Comparison of ENCODE assay signal across 21 cellular contexts in genomic region chr22:44225812-44226211, GRCh38. TPM values are rescaled to one million over a fixed set of nuclear protein-coding genes. Genes with fewer than 3 reads are reported as not detected.
DNase-seq lines count a peak whose midpoint lies in the region; ATAC-seq, FAIRE-seq and TF ChIP-seq lines count a peak whose summit lies in the region.
"Had no signal": no experiment of that assay in that cellular context is flagged by ENCODE, and none has a peak within 500 bp of the region (broad histone marks: within the 10 kb centered on the region; RNA-seq: fewer than 3 reads in every experiment).

No MANE protein-coding gene starts in this region.

- no peak overlapping the region for H4K8ac ChIP-seq in H1 (ENCODE audit: extremely low read depth, insufficient read depth, low read length)

- no peak overlapping the region for H3K9ac ChIP-seq in H1 (replicated peaks in 1 of 4; ENCODE audit: extremely low read depth in 1 of 4, low read depth in 3 of 4, low read length in 3 of 4)
- H3K9ac ChIP-seq: BLaER1 had no signal

- no peak for ATAC-seq in lung (ENCODE audit: insufficient read depth, low FRiP score)
- ATAC-seq in CD4-positive, alpha-beta T cell (ENCODE audit: poor library complexity), result no peak
- ATAC-seq: GM23338 had no signal

- H3K23ac ChIP-seq in H1 (ENCODE audit: insufficient read length), result no peak overlapping the region

- TF ChIP-seq POLR2A in H1 (IDR thresholded peaks at IDR 0.05; ENCODE audit: control extremely low read depth in 1 of 2, low read depth in 2 of 2, low read length in 2 of 2), result no peak

- H3K9me3 Mint-ChIP-seq in osteocyte (ENCODE audit: unreplicated experiment), result peaks cover 12% of the 10 kb centered on the region
- peaks cover 12% of the 10 kb centered on the region for H3K9me3 Mint-ChIP-seq in CD4-positive, alpha-beta T cell

- H4K91ac ChIP-seq in H1 (replicated peaks; ENCODE audit: insufficient read length, low read length), result no peak overlapping the region

- no peak for TF ChIP-seq EP300 in H1 (IDR thresholded peaks at IDR 0.05; ENCODE audit: borderline replicate concordance in 1 of 2, low read depth in 2 of 2, low read length in 2 of 2)

- no peak overlapping the region for H3K4ac ChIP-seq in H1 (replicated peaks; ENCODE audit: insufficient read length, low read depth, low read length)

- H3K4me3 Mint-ChIP-seq in osteocyte (ENCODE audit: unreplicated experiment), result no peak overlapping the region
- H3K4me3 Mint-ChIP-seq in CD4-positive, alpha-beta T cell, result no peak overlapping the region
- H3K4me3 Mint-ChIP-seq: B cell; CD8-positive, alpha-beta memory T cell; GM23338 had no signal

- H3K27ac Mint-ChIP-seq in osteocyte (ENCODE audit: unreplicated experiment), result no peak overlapping the region
- H3K27ac Mint-ChIP-seq in CD4-positive, alpha-beta T cell, result no peak overlapping the region
- H3K27ac Mint-ChIP-seq: B cell; CD4-positive, CD25-positive, alpha-beta regulatory T cell; CD8-positive, alpha-beta memory T cell; GM23338 had no signal

- no peaks in the 10 kb centered on the region for H3K4me1 Mint-ChIP-seq in osteocyte (ENCODE audit: unreplicated experiment)
- H3K4me1 Mint-ChIP-seq in CD4-positive, alpha-beta T cell (ENCODE audit: low read depth), result no peaks in the 10 kb centered on the region
- H3K4me1 Mint-ChIP-seq: B cell; CD4-positive, CD25-positive, alpha-beta regulatory T cell; CD8-positive, alpha-beta memory T cell; GM23338 had no signal

- no peaks in the 10 kb centered on the region for H3K79me1 ChIP-seq in H1 (ENCODE audit: low read depth, low read length)

- no peaks in the 10 kb centered on the region for H3K23me2 ChIP-seq in H1 (ENCODE audit: low read depth, low read length)

- POLR2A ChIA-PET in H1 (lab: Charles Lee; ENCODE audit: partially characterized antibody), result no interaction called here
- POLR2A ChIA-PET in CD4-positive, alpha-beta T cell (lab: Charles Lee), result no interaction called here

- no peak overlapping the region for H2BK20ac ChIP-seq in H1 (ENCODE audit: low read length)

- H3K18ac ChIP-seq in H1 (ENCODE audit: extremely low read depth, low read length), result no peak overlapping the region

- H3K79me2 ChIP-seq in H1 (ENCODE audit: control insufficient read depth in 1 of 2, insufficient read depth in 2 of 2, low read length in 2 of 2), result no peaks in the 10 kb centered on the region

- peaks cover 5 to 9% of the 10 kb centered on the region in 2 experiments; a peak in 1 of 4 replicates for H3K9me3 ChIP-seq in H1 (ENCODE audit: insufficient read depth in 2 of 2, low read depth in 1 of 2, low read length in 1 of 2)
- peaks cover 0 to 19% of the 10 kb centered on the region in 2 donors for H3K9me3 ChIP-seq in lung (ENCODE audit: control insufficient read depth in 2 of 2, insufficient read depth in 1 of 2, low read length in 1 of 2)
- peaks cover 12% of the 10 kb centered on the region for H3K9me3 ChIP-seq in CD4-positive, alpha-beta T cell (ENCODE audit: control insufficient read depth, low read length)
- H3K9me3 ChIP-seq: HAP-1 had no signal

- H2BK5ac ChIP-seq in H1 (ENCODE audit: low read depth, low read length), result no peak overlapping the region

- H3K14ac ChIP-seq in H1 (ENCODE audit: insufficient read length), result no peak overlapping the region

- H3K56ac ChIP-seq in H1 (replicated peaks; ENCODE audit: insufficient read length, low read depth, low read length), result no peak overlapping the region

- peaks cover 2% of the 10 kb centered on the region for H3K36me3 Mint-ChIP-seq in osteocyte (ENCODE audit: unreplicated experiment)
- H3K36me3 Mint-ChIP-seq in CD4-positive, alpha-beta T cell (ENCODE audit: low read depth), result no peaks in the 10 kb centered on the region
- H3K36me3 Mint-ChIP-seq: CD4-positive, CD25-positive, alpha-beta regulatory T cell had no signal

- DNase-seq in H1 (ENCODE audit: low read depth in 1 of 2, low spot score in 2 of 2), result no peak
- peak; percentile 14 for DNase-seq in lung (ENCODE audit: low spot score)
- DNase-seq in osteocyte (ENCODE audit: extremely low spot score, unreplicated experiment), result peak; percentile 60
- no peak for DNase-seq in CD4-positive, alpha-beta T cell
- DNase-seq in NCI-H2227 (lab: John Stamatoyannopoulos, UW; ENCODE audit: unreplicated experiment), result no peak
- DNase-seq in GM13977 (ENCODE audit: low spot score), result no peak
- DNase-seq: Calu3; CD4-positive, CD25-positive, alpha-beta regulatory T cell; CD8-positive, alpha-beta memory T cell; COR-L47; DND-41 had no signal

- no peak overlapping the region for H3K27ac ChIP-seq in H1 (ENCODE audit: low read depth, low read length)
- H3K27ac ChIP-seq in lung (ENCODE audit: low read depth in 1 of 2, low read length in 1 of 2), result no peak overlapping the region
- H3K27ac ChIP-seq in CD4-positive, alpha-beta T cell (ENCODE audit: low read depth, low read length), result no peak overlapping the region
- H3K27ac ChIP-seq: BLaER1, C4-2B had no signal

- FAIRE-seq in H1 (lab: Jason Lieb, UNC), result no peak
- FAIRE-seq: G401.6, GM12892, GM19239, H54 had no signal

- H2BK15ac ChIP-seq in H1 (ENCODE audit: low read length), result no peak overlapping the region

- H3K4me3 ChIP-seq in H1 (ENCODE audit: extremely low read depth in 1 of 4, insufficient read depth in 2 of 4, low read depth in 3 of 4, low read length in 4 of 4) (no peak overlapping the region), lung (no peak overlapping the region)
- H3K4me3 ChIP-seq: BLaER1, GM23338, HAP-1 had no signal

- H3K36me3 ChIP-seq in H1 (ENCODE audit: control insufficient read depth in 2 of 4, insufficient read depth in 4 of 4, low read length in 3 of 4) (no peaks in the 10 kb centered on the region), lung (ENCODE audit: control insufficient read depth in 2 of 2, insufficient read depth in 2 of 2, low read length in 2 of 2) (no peaks in the 10 kb centered on the region)
- H3K36me3 ChIP-seq: BLaER1, HAP-1 had no signal

- H3K4me2 ChIP-seq in H1 (ENCODE audit: insufficient read depth in 1 of 2, low read depth in 2 of 2, low read length in 2 of 2), result no peak overlapping the region
- H3K4me2 ChIP-seq: BLaER1, GM23338 had no signal

- H2BK12ac ChIP-seq in H1 (ENCODE audit: low read depth, low read length), result no peak overlapping the region

- H3K27me3 ChIP-seq in H1 (replicated peaks in 1 of 4; ENCODE audit: control insufficient read depth in 3 of 4, extremely low read depth in 1 of 4, insufficient read depth in 3 of 4, low read length in 3 of 4), result no peaks in the 10 kb centered on the region
- H3K27me3 ChIP-seq in lung (ENCODE audit: control insufficient read depth, insufficient read depth), result peaks cover 2% of the 10 kb centered on the region
- peaks cover 9% of the 10 kb centered on the region for H3K27me3 ChIP-seq in CD4-positive, alpha-beta T cell (ENCODE audit: control insufficient read depth, insufficient read depth, low read length)

- H3K4me1 ChIP-seq in H1 (replicated peaks in 1 of 4; ENCODE audit: control insufficient read depth in 3 of 4, insufficient read depth in 4 of 4, low read length in 3 of 4) (no peaks in the 10 kb centered on the region), lung (ENCODE audit: control insufficient read depth in 2 of 2, insufficient read depth in 2 of 2, low read length in 2 of 2) (no peaks in the 10 kb centered on the region)
- H3K4me1 ChIP-seq: HAP-1 had no signal

- no peak overlapping the region for H4K5ac ChIP-seq in H1 (ENCODE audit: insufficient read length, low read depth, low read length)

- no peak overlapping the region for H2AK5ac ChIP-seq in H1 (ENCODE audit: low read depth, low read length)

- CTCF ChIA-PET in H1 (lab: Charles Lee; ENCODE audit: partially characterized antibody), result no interaction called here
- CTCF ChIA-PET in CD4-positive, alpha-beta T cell (lab: Charles Lee), result no interaction called here

- TF ChIP-seq CTCF in H1 (IDR thresholded peaks at IDR 0.05; ENCODE audit: control extremely low read depth in 1 of 3, insufficient read depth in 1 of 3, low read depth in 1 of 3, low read length in 3 of 3) (no peak), lung (IDR thresholded peaks at IDR 0.05; ENCODE audit: control extremely low read depth, extremely low read depth) (no peak), osteocyte (IDR thresholded peaks at IDR 0.05) (no peak), GM13977 (IDR thresholded peaks at IDR 0.05; ENCODE audit: extremely low read depth, insufficient read depth, missing control alignments) (no peak)
- TF ChIP-seq CTCF in CD4-positive, alpha-beta T cell (IDR thresholded peaks at IDR 0.05), result no peak

- H2AFZ ChIP-seq in H1 (ENCODE audit: low read length), result peak overlapping the region; percentile 44; the same call in 1 of the 2 replicates
- H2AFZ ChIP-seq: GM23338 had no signal

- intact Hi-C loops in CD4-positive, alpha-beta T cell (cut with DNase I, micrococcal nuclease), result no loop called here

- peaks cover 26% of the 10 kb centered on the region for H3K27me3 Mint-ChIP-seq in osteocyte (ENCODE audit: unreplicated experiment)
- peaks cover 25% of the 10 kb centered on the region for H3K27me3 Mint-ChIP-seq in CD4-positive, alpha-beta T cell

- no peaks in the 10 kb centered on the region for H4K20me1 ChIP-seq in H1 (replicated peaks in 1 of 2; ENCODE audit: control insufficient read depth in 1 of 2, insufficient read depth in 2 of 2, low read length in 2 of 2)
- H4K20me1 ChIP-seq: BLaER1 had no signal

- H2BK120ac ChIP-seq in H1 (replicated peaks; ENCODE audit: low read depth, low read length), result no peak overlapping the region

- no peak for TF ChIP-seq RAD21 in H1 (IDR thresholded peaks at IDR 0.05 in 1 of 2, conservative IDR thresholded peaks at IDR 0.05 in 1 of 2; ENCODE audit: low read depth in 2 of 2, low read length in 2 of 2)

- 92% methylated on average over 8 of the region's 8 CpGs; no CpG with 5 or more reads in 1 of the 2 experiments for WGBS in H1 (ENCODE audit: extremely low coverage in 1 of 2, insufficient coverage in 1 of 2, insufficient read length in 1 of 2, insufficient replicate concordance in 2 of 2, low coverage in 1 of 2, low lambda C conversion rate in 2 of 2, missing lambda C conversion rate in 1 of 2), 2 experiments
- WGBS in lung, 2 donors, result 68 to 72% methylated on average over 8 of the region's 8 CpGs

- in situ Hi-C loops in GM13977 (cut with MboI; ENCODE audit: low pct_unique_long_range_greater_than_20kb, low sequenced_read_pairs, unreplicated experiment), result no loop called here

TF ChIP-seq in H1, 55 proteins besides CTCF, POLR2A, EP300 and RAD21 (continues in another document):
- TF ChIP-seq SIX5 (IDR thresholded peaks at IDR 0.05; ENCODE audit: low read depth, low read length) (no peak), SP4 (IDR thresholded peaks at IDR 0.05; ENCODE audit: low read length) (no peak)

RNA-seq across cellular contexts. Expression of gene PARVG, which starts 45.1 kb away (rescaled TPM):
- total RNA-seq in H1 (2021; fragmentation: NEBNext Ultra II Directional; extraction: Animal tissue kit (Norgen Biotek cat#: 25700)), result 0.37 and 0.50 TPM in 2 replicates
- polyA plus RNA-seq in H1 (2011; rRNA removed), result 0.80 and 1.5 TPM in 2 replicates
- 1.7 TPM for polyA plus RNA-seq in H1 (2011; cell fraction: cytosol; rRNA removed)
- polyA plus RNA-seq in H1 (2011; cell fraction: nucleus; rRNA removed), result 3.1 TPM
- polyA plus RNA-seq in H1 (2012, experiment 1 of 2), result 0.17 to 0.80 TPM (median 0.41 TPM) in 4 replicates
- polyA plus RNA-seq in H1 (2012, experiment 2 of 2), result 0.45 TPM
- 0.95 TPM for polyA plus RNA-seq in H1 (2013, experiment 1 of 2)
- polyA plus RNA-seq in H1 (2013, experiment 2 of 2), result 0.42 TPM
- 0.60 and 0.93 TPM in 2 replicates for polyA minus RNA-seq in H1 (2011; rRNA and poly(A)+ RNA removed)
- polyA minus RNA-seq in H1 (2011; cell fraction: cytosol; rRNA and poly(A)+ RNA removed), result 0.81 TPM
- 1.5 TPM for polyA minus RNA-seq in H1 (2011; cell fraction: nucleus; rRNA and poly(A)+ RNA removed)
- total RNA-seq in lung, result 10 to 100 TPM; 20.4 to 49.6 TPM
- polyA plus RNA-seq in lung, result 10 to 100 TPM; 47.7 to 67.4 TPM
- total RNA-seq in osteocyte, result not detected in 2 replicates
- 100 to 1,000 TPM; 142 to 146 TPM for total RNA-seq in CD4-positive, alpha-beta T cell
- total RNA-seq: A172, Calu3 had no signal

Comparison
In these comparisons a context has a peak if more than half of its experiments do, and no peak if none do; other contexts are left out.
1. DNase-seq: peak in lung (single experiment) and osteocyte (single experiment); none in H1 (0 of 2), CD4-positive, alpha-beta T cell (0 of 10), NCI-H2227 (single experiment) and GM13977 (single experiment).
2. RNA of gene PARVG, which starts 45.1 kb away (total RNA-seq): 142 to 146 TPM in CD4-positive, alpha-beta T cell and 20.4 to 49.6 TPM in lung; 0.37 to 0.50 TPM in H1 and not detected in osteocyte; every median in the first group is over 10 times any median in the second.